Comparison of ENCODE assay signal across 12 cellular contexts in genomic region chr6:83463886-83464285, GRCh38. TPM values are rescaled to one million over a fixed set of nuclear protein-coding genes. Genes with fewer than 3 reads are reported as not detected.
A peak's percentile ranks its signal among the peaks of the same experiment; 100 is the strongest.
DNase-seq lines count a peak whose midpoint lies in the region; ATAC-seq and TF ChIP-seq lines count a peak whose summit lies in the region.
"Had no signal": no experiment of that assay in that cellular context is flagged by ENCODE, and none has a peak within 500 bp of the region (broad histone marks: within the 10 kb centered on the region; RNA-seq: fewer than 3 reads in every experiment).

No MANE protein-coding gene starts in this region.

- DNase-seq in MV-4-11 (lab: John Stamatoyannopoulos, UW) (peak; percentile 80), epithelial cell of esophagus (ENCODE audit: low read depth) (peak; percentile 87), lung (ENCODE audit: low spot score) (no peak), GM19238 (ENCODE audit: insufficient read length, low spot score) (no peak), brain microvascular endothelial cell (no peak), RKO (ENCODE audit: low spot score) (no peak)
- DNase-seq: activated naive CD4-positive, alpha-beta T cell treated with anti-CD3 and anti-CD28 coated beads, Interleukin-2, amount 10 ng/mL, durations not matched to agents 7 days and 5 days; hippocampal formation had no signal

- no peak overlapping the region for H3K4me3 ChIP-seq in ACC112 (ENCODE audit: low read depth, low read length)
- H3K4me3 ChIP-seq in epithelial cell of esophagus (ENCODE audit: low read length) = no peak overlapping the region
- no peak overlapping the region for H3K4me3 ChIP-seq in lung
- H3K4me3 ChIP-seq in brain microvascular endothelial cell (ENCODE audit: low read depth, low read length) = no peak overlapping the region
- H3K4me3 ChIP-seq: cardiac muscle cell, neural progenitor cell had no signal

- 47 to 54% methylated on average over 2 of the region's 2 CpGs for WGBS in lung, 2 donors

- H3K4me1 ChIP-seq in ACC112 (ENCODE audit: control insufficient read depth, insufficient read depth, low read length, unreplicated experiment) (no peaks in the 10 kb centered on the region), lung (ENCODE audit: control insufficient read depth in 2 of 2, insufficient read depth in 2 of 2, low read length in 2 of 2) (no peaks in the 10 kb centered on the region)

- H2AFZ ChIP-seq in ACC112 (ENCODE audit: low read length, unreplicated experiment) = peak overlapping the region; percentile 1
- H2AFZ ChIP-seq: neural progenitor cell had no signal

- H3K36me3 ChIP-seq in ACC112 (ENCODE audit: insufficient read depth, low read length) (no peaks in the 10 kb centered on the region), lung (ENCODE audit: control insufficient read depth in 2 of 2, insufficient read depth in 2 of 2, low read length in 2 of 2) (no peaks in the 10 kb centered on the region), brain microvascular endothelial cell (replicated peaks) (no peaks in the 10 kb centered on the region)
- H3K36me3 ChIP-seq: cardiac muscle cell, neural progenitor cell had no signal

- H3K27me3 ChIP-seq in ACC112 (ENCODE audit: insufficient read depth, low read length) (no peaks in the 10 kb centered on the region), lung (ENCODE audit: control insufficient read depth, insufficient read depth) (no peaks in the 10 kb centered on the region), brain microvascular endothelial cell (replicated peaks) (no peaks in the 10 kb centered on the region)
- H3K27me3 ChIP-seq: cardiac muscle cell, neural progenitor cell had no signal

- ATAC-seq in lung (ENCODE audit: insufficient read depth, low FRiP score) (peak; percentile 44), HG02678 (IDR thresholded peaks at IDR 0.05; ENCODE audit: unreplicated experiment) (no peak)

- no peaks in the 10 kb centered on the region for H3K9me3 ChIP-seq in lung (ENCODE audit: control insufficient read depth in 2 of 2, insufficient read depth in 1 of 2, low read length in 1 of 2)

- no peaks in the 10 kb centered on the region for H3K79me2 ChIP-seq in ACC112 (ENCODE audit: control insufficient read depth, insufficient read depth, low read length, unreplicated experiment)

- H3K27ac ChIP-seq in ACC112 (ENCODE audit: low read depth, low read length) = no peak overlapping the region
- H3K27ac ChIP-seq in lung (ENCODE audit: low read depth in 1 of 2, low read length in 1 of 2) = no peak overlapping the region
- no peak overlapping the region for H3K27ac ChIP-seq in brain microvascular endothelial cell
- H3K27ac ChIP-seq: neural progenitor cell had no signal

- TF ChIP-seq CTCF in epithelial cell of esophagus (IDR thresholded peaks at IDR 0.05; ENCODE audit: insufficient read depth, low read depth, low read length, missing control alignments) (no peak), lung (IDR thresholded peaks at IDR 0.05; ENCODE audit: control extremely low read depth, extremely low read depth) (no peak), brain microvascular endothelial cell (IDR thresholded peaks at IDR 0.05; ENCODE audit: low read depth, low read length, missing control alignments) (no peak)

- in situ Hi-C loops in brain microvascular endothelial cell (cut with HindIII; ENCODE audit: low pct_ligation_motif_present, low sequenced_read_pairs) = no loop called here

RNA-seq across cellular contexts. Expression of gene ME1, which starts 33.0 kb away (rescaled TPM):
- 10 to 100 TPM in 1 of 2 donors, 1 to 10 TPM in 1; 4.9 to 17.5 TPM for total RNA-seq in lung
- 10 to 100 TPM; 10.8 TPM for polyA plus RNA-seq in lung

RNA-seq across cellular contexts. Expression of gene PRSS35, which starts 48.4 kb away (rescaled TPM):
- total RNA-seq in lung = 1 to 10 TPM in 1 of 2 donors, under 1 TPM in 1; 0.46 to 9.9 TPM
- polyA plus RNA-seq in lung = under 1 TPM; 0.14 to 0.53 TPM

Comparison
In these comparisons a context has a peak if more than half of its experiments do, and no peak if none do; other contexts are left out.
1. DNase-seq: peak in MV-4-11 (single experiment) and epithelial cell of esophagus (single experiment); none in lung (single experiment), GM19238 (single experiment), brain microvascular endothelial cell (single experiment) and RKO (single experiment).